9 cellular contexts compared by ENCODE assay signal in the genomic region with DNA sequence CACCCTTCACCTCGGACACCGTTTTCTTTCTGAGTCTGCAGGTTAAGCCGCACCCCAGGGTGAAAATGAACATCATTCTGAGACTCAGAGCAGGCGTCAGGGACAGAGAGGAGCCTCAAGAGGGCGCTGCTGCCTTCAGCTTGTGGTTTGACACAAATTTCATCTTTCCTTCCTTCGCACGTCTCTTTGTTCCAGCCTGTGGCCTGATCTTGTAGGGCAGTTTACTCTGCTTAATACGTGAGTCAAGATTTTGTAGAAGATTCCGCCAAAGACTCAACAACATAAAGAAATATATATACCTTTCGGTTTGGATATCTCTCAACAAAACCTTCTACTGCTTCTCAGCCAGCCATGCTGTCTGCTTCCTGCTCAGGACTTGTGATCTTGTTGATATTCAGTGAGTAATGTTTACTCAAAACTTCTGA.
DNase-seq lines count a peak whose midpoint lies in the region; ATAC-seq and TF ChIP-seq lines count a peak whose summit lies in the region.
"Had no signal": no experiment of that assay in that cellular context is flagged by ENCODE, and none has a peak within 500 bp of the region (broad histone marks: within the 10 kb centered on the region; RNA-seq: fewer than 3 reads in every experiment).

No MANE protein-coding gene starts in this region.

- H3K36me3 ChIP-seq in breast epithelium = no peaks in the 10 kb centered on the region

- intact Hi-C loops in breast epithelium (cut with DNase I; ENCODE audit: low total_unique reads) = no loop called here

- DNase-seq in HL-60 (ENCODE audit: low read depth in 1 of 2, low spot score in 1 of 2) (no peak), UCSD-AML1 (lab: John Stamatoyannopoulos, UW; ENCODE audit: unreplicated experiment) (peak; percentile 13), breast epithelium (ENCODE audit: low spot score in 2 of 2) (no peak), NCI-H1048 (lab: John Stamatoyannopoulos, UW) (no peak), kidney tubule cell (ENCODE audit: low spot score) (no peak)
- DNase-seq in stimulated activated CD4-positive, alpha-beta T cell treated with anti-CD3 and anti-CD28 coated beads, Interleukin-15, amount 100 ng/mL, for 24 hours = peak; percentile 81
- DNase-seq: naive B cell had no signal

- H3K27ac ChIP-seq in HL-60 (replicated peaks) = no peak overlapping the region
- H3K27ac ChIP-seq in breast epithelium = peak overlapping the region in 1 of 2 donors; percentile 43

- H3K4me1 ChIP-seq in breast epithelium = no peaks in the 10 kb centered on the region

- H3K9me3 ChIP-seq in breast epithelium = no peaks in the 10 kb centered on the region

- ATAC-seq in GM21717 (IDR thresholded peaks at IDR 0.05; ENCODE audit: unreplicated experiment) = no peak
- ATAC-seq in HG03460 (IDR thresholded peaks at IDR 0.05; ENCODE audit: unreplicated experiment) = no peak

- no peak overlapping the region for H3K4me3 ChIP-seq in HL-60 (replicated peaks; ENCODE audit: insufficient read depth, low read length)
- no peak overlapping the region for H3K4me3 ChIP-seq in breast epithelium

- TF ChIP-seq CTCF in HL-60 (IDR thresholded peaks at IDR 0.05; ENCODE audit: insufficient read depth, low read length) = peak; percentile 39
- TF ChIP-seq CTCF in breast epithelium (IDR thresholded peaks at IDR 0.05) = peak in 2 of 3 donors; percentile 18

- H3K27me3 ChIP-seq in HL-60 (ENCODE audit: insufficient read depth, poor library complexity, severe bottlenecking) = no peaks in the 10 kb centered on the region
- no peaks in the 10 kb centered on the region for H3K27me3 ChIP-seq in breast epithelium

- no peak for TF ChIP-seq POLR2A in breast epithelium (IDR thresholded peaks at IDR 0.05)

Comparison
In these comparisons a context has a peak if more than half of its experiments do, and no peak if none do; other contexts are left out.
1. DNase-seq: peak in UCSD-AML1 (single experiment) and stimulated activated CD4-positive, alpha-beta T cell treated with anti-CD3 and anti-CD28 coated beads, Interleukin-15, amount 100 ng/mL, for 24 hours (single experiment); none in HL-60 (0 of 2), breast epithelium (0 of 2), NCI-H1048 (single experiment) and kidney tubule cell (single experiment).